Comparison of ENCODE assay signal across 8 cellular contexts in genomic region chr9:98943682-98944129, GRCh38. TPM values are rescaled to one million over a fixed set of nuclear protein-coding genes. Genes with fewer than 3 reads are reported as not detected.
DNase-seq lines count a peak whose midpoint lies in the region; ATAC-seq and TF ChIP-seq lines count a peak whose summit lies in the region.

TSS of gene COL15A1 (plus strand) at chr9:98943907. CDS start at chr9:98944062, 155 bp downstream.

- no peak for TF ChIP-seq CTCF in PC-3 (conservative IDR thresholded peaks at IDR 0.05; ENCODE audit: low read depth, low read length)
- no peak for TF ChIP-seq CTCF in fibroblast of mammary gland (conservative IDR thresholded peaks at IDR 0.05; ENCODE audit: control insufficient read depth, insufficient read depth, low read depth, low read length)
- no peak for TF ChIP-seq CTCF in osteoblast (IDR thresholded peaks at IDR 0.05; ENCODE audit: extremely low read depth, low read depth, low read length)
- TF ChIP-seq CTCF in OCI-LY7 (conservative IDR thresholded peaks at IDR 0.05; ENCODE audit: low read length): no peak

- H4K20me1 ChIP-seq in PC-3 (ENCODE audit: low read length) (no peaks in the 10 kb centered on the region), osteoblast (ENCODE audit: insufficient read depth, low read length) (no peaks in the 10 kb centered on the region), OCI-LY7 (ENCODE audit: insufficient read depth, low read length) (no peaks in the 10 kb centered on the region)

- CTCF ChIA-PET in PC-3 (lab: Charles Lee) (no interaction called here), OCI-LY7 (lab: Charles Lee; ENCODE audit: unreplicated experiment) (no interaction called here)

- intact Hi-C loops in PC-3 (cut with micrococcal nuclease) (no loop called here), OCI-LY7 (cut with micrococcal nuclease; ENCODE audit: unreplicated experiment) (no loop called here)

- H3K9me3 ChIP-seq in PC-3 (ENCODE audit: low read length) (no peaks in the 10 kb centered on the region), osteoblast (ENCODE audit: low read depth, low read length) (no peaks in the 10 kb centered on the region), OCI-LY7 (ENCODE audit: low read length) (no peaks in the 10 kb centered on the region)

- peak; percentile 19 for DNase-seq in COLO668 (lab: John Stamatoyannopoulos, UW; ENCODE audit: unreplicated experiment)
- no peak for DNase-seq in PC-3
- no peak for DNase-seq in fibroblast of mammary gland (ENCODE audit: low read depth)
- peak; percentile 86 for DNase-seq in osteoblast (ENCODE audit: insufficient read length, low spot score, missing footprints)
- DNase-seq in OCI-LY7 (ENCODE audit: low spot score): no peak
- DNase-seq in effector CD8-positive, alpha-beta T cell (lab: John Stamatoyannopoulos, UW): no peak
- DNase-seq in MV-4-11 (lab: John Stamatoyannopoulos, UW): no peak

- H3K9me2 ChIP-seq in PC-3 (replicated peaks; ENCODE audit: low read length): no peaks in the 10 kb centered on the region
- no peaks in the 10 kb centered on the region for H3K9me2 ChIP-seq in OCI-LY7 (ENCODE audit: insufficient read depth, low read length)

- H3K36me3 ChIP-seq in PC-3 (ENCODE audit: low read depth, low read length): no peaks in the 10 kb centered on the region
- H3K36me3 ChIP-seq in osteoblast (ENCODE audit: insufficient read depth, low read length): no peaks in the 10 kb centered on the region
- H3K36me3 ChIP-seq in OCI-LY7 (ENCODE audit: insufficient read depth, low read length): no peaks in the 10 kb centered on the region

- H3K79me2 ChIP-seq in PC-3 (ENCODE audit: low read length): no peaks in the 10 kb centered on the region
- no peaks in the 10 kb centered on the region for H3K79me2 ChIP-seq in osteoblast (ENCODE audit: insufficient read depth, low read length)
- H3K79me2 ChIP-seq in OCI-LY7 (ENCODE audit: insufficient read depth, low read depth, low read length): no peaks in the 10 kb centered on the region

- no peaks in the 10 kb centered on the region for H3F3A ChIP-seq in PC-3 (ENCODE audit: low read length, unreplicated experiment)

- ATAC-seq in PC-3 (peak; percentile 67), HG02852 (IDR thresholded peaks at IDR 0.05; ENCODE audit: unreplicated experiment) (no peak)

- BruUV-seq in PC-3 (replicated peaks; lab: Mats Ljungman, UMichigan) (no TSS peak), OCI-LY7 (replicated peaks; lab: Mats Ljungman, UMichigan) (no TSS peak)

- no peak within 1 kb of the TSS for H3K9ac ChIP-seq in PC-3 (ENCODE audit: low read length)

- H3K4me2 ChIP-seq in PC-3 (ENCODE audit: low read length) (peak within 1 kb of the TSS; percentile 86), osteoblast (ENCODE audit: insufficient read depth, low read length) (peak within 1 kb of the TSS; percentile 41), OCI-LY7 (ENCODE audit: low read length) (no peak within 1 kb of the TSS)

- H2AFZ ChIP-seq in PC-3 (ENCODE audit: low read length): peak within 1 kb of the TSS; percentile 50; the same call in 1 of the 2 replicates
- H2AFZ ChIP-seq in osteoblast (ENCODE audit: low read length): no peak within 1 kb of the TSS
- no peak within 1 kb of the TSS for H2AFZ ChIP-seq in OCI-LY7 (ENCODE audit: low read length)

- H3K4me3 ChIP-seq in PC-3 (ENCODE audit: low read length) (peak within 1 kb of the TSS; percentile 61), fibroblast of mammary gland (ENCODE audit: control insufficient read depth, low read depth, low read length) (peak within 1 kb of the TSS; percentile 57), osteoblast (ENCODE audit: insufficient read depth, low read length) (peak within 1 kb of the TSS; percentile 29), OCI-LY7 (ENCODE audit: low read depth, low read length, poor library complexity, severe bottlenecking) (no peak within 1 kb of the TSS)

- H3K27ac ChIP-seq in PC-3 (ENCODE audit: low read length) (no peak within 1 kb of the TSS), osteoblast (ENCODE audit: low read depth, low read length) (no peak within 1 kb of the TSS), OCI-LY7 (ENCODE audit: low read depth, low read length, poor library complexity, severe bottlenecking) (no peak within 1 kb of the TSS)

- POLR2A ChIA-PET in PC-3 (lab: Charles Lee; ENCODE audit: unreplicated experiment) (no interaction called here), OCI-LY7 (lab: Charles Lee) (interaction anchor here (0.5 kb wide), 1 partner anchor 56 kb away, joined by 5 read pairs; no protein-coding TSS in a partner anchor)

- H3K4me1 ChIP-seq in PC-3 (ENCODE audit: insufficient read depth, low read length) (no peaks in the 10 kb centered on the region), osteoblast (ENCODE audit: insufficient read depth, low read length) (no peaks in the 10 kb centered on the region), OCI-LY7 (ENCODE audit: insufficient read depth, low read length, poor library complexity, severe bottlenecking) (no peaks in the 10 kb centered on the region)

- H3K27me3 ChIP-seq in PC-3 (ENCODE audit: low read length) (peaks cover 70% of the 10 kb centered on the region), osteoblast (ENCODE audit: insufficient read depth, low read length) (peaks cover 92% of the 10 kb centered on the region)

RNA-seq across cellular contexts. Expression of gene COL15A1, which starts in this region (rescaled TPM):
- 0.04 and 0.86 TPM in 2 replicates for total RNA-seq in PC-3 (2014; rRNA removed)
- total RNA-seq in osteoblast: 8.0 and 29.3 TPM in 2 replicates
- not detected in 2 replicates for total RNA-seq in OCI-LY7 (2014; rRNA removed; shearing (Covaris generic))
- total RNA-seq in OCI-LY7 (2022): not detected in 2 replicates

Comparison
In these comparisons a context has a peak if more than half of its experiments do, and no peak if none do; other contexts are left out.
1. Peak in ATAC-seq, H3K4me3 ChIP-seq and H3K4me2 ChIP-seq in PC-3; RNA of the gene not detected or under 1 TPM.
2. DNase-seq: peak in COLO668 (single experiment) and osteoblast (single experiment); none in PC-3 (single experiment), fibroblast of mammary gland (single experiment), OCI-LY7 (single experiment), effector CD8-positive, alpha-beta T cell (single experiment) and MV-4-11 (single experiment).